In the genomic region with DNA sequence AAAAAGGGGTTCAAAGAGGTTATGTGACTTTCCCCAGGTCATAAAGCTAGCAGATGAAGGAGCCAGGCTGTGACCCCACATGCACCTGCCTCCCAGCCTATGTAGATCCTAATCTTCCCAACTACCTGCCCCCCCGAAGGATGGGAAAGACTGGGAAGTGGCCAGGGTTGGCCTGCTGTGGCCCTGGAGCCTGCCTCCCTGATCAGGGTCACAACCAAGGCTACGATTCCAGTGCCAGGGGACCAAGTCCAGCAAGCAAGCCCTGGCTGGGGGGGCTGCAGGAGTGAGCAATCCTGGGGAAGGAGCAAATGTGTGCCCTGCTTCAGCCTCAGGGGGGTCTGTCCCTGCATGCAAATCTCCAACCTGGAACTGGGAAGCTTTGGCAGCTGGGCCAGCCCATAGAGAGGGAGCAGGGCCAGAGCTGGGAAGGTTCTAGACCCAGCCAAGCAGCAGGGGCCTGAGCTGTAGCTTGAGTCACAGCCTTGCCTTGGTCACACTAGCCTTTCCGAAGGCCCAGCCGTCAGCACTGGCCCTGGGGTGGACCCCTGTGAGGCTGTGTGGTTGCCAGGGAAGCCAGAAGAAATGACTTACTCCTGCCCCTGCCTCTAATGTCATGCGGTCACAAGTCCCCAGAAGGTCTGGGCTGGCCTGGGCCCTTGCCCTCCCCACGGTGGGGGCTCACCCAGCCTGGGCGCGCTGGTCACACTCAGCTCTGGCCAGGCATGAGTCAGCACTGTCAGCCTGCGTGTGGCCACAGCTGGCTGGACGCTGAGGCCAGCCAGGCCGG, we compare ENCODE assay signal across 8 cellular contexts.
DNase-seq lines count a peak whose midpoint lies in the region; ATAC-seq, FAIRE-seq and TF ChIP-seq lines count a peak whose summit lies in the region.

No MANE protein-coding gene starts in this region.

- TF ChIP-seq POLR2A in A549 (IDR thresholded peaks at IDR 0.05; ENCODE audit: low read length) (no peak; the same call in 1 of the 2 replicates), body of pancreas (IDR thresholded peaks at IDR 0.05) (no peak)

- H3K27ac ChIP-seq in A549 (peak overlapping the region; percentile 96), body of pancreas (peak overlapping the region; percentile 95 to 98 (median 98)), iPS-20b (ENCODE audit: low read length) (no peak overlapping the region)

- H3K27me3 ChIP-seq in body of pancreas, result no peaks in the 10 kb centered on the region
- no peaks in the 10 kb centered on the region; the same call in 1 of the 2 replicates for H3K27me3 ChIP-seq in iPS-20b (ENCODE audit: insufficient read depth, low read length)

- no peak for TF ChIP-seq CTCF in A549 (IDR thresholded peaks at IDR 0.05)
- no peak for TF ChIP-seq CTCF in body of pancreas (IDR thresholded peaks at IDR 0.05)

- no peak for TF ChIP-seq RAD21 in A549 (conservative IDR thresholded peaks at IDR 0.05 in 1 of 2, IDR thresholded peaks at IDR 0.05 in 1 of 2)

- intact Hi-C loops in body of pancreas (cut with DNase I), result no loop called here

- FAIRE-seq in A549 (lab: Jason Lieb, UNC), result no peak

- H3K36me3 ChIP-seq in body of pancreas (replicated peaks in 1 of 2; ENCODE audit: insufficient read depth in 1 of 2, low read depth in 2 of 2) (no peaks in the 10 kb centered on the region), iPS-20b (ENCODE audit: insufficient read depth, low read depth, low read length) (no peaks in the 10 kb centered on the region)

- no peak; a peak in 1 of 5 replicates for TF ChIP-seq EP300 in A549 (IDR thresholded peaks at IDR 0.05)

- H3K4me3 ChIP-seq in A549, result peak overlapping the region; percentile 47; the same call in 1 of the 3 replicates
- no peak overlapping the region for H3K4me3 ChIP-seq in body of pancreas
- peak overlapping the region; percentile 68; the same call in 1 of the 2 replicates for H3K4me3 ChIP-seq in iPS-20b (ENCODE audit: low read length)
- H3K4me3 ChIP-seq in skeletal muscle cell (ENCODE audit: low read depth, low read length), result no peak overlapping the region

- CTCF ChIA-PET in A549 (lab: Yijun Ruan, JAX), result interaction anchor here (0.7 to 2.1 kb wide), 2 partner anchors 223 to 299 kb away, joined by 3 to 8 read pairs; no protein-coding TSS in a partner anchor

- ATAC-seq in A549 (peak; percentile 42 to 54), body of pancreas (peak; percentile 52), HG03159 (IDR thresholded peaks at IDR 0.05; ENCODE audit: unreplicated experiment) (no peak)

- H3K4me2 ChIP-seq in A549, result peak overlapping the region; percentile 94

- DNase-seq in A549 (ENCODE audit: low read depth in 1 of 2, low spot score in 1 of 2) (peak; percentile 48 to 70), HS-27A (ENCODE audit: low read depth) (peak; percentile 41), body of pancreas (peak; percentile 67 to 76 (median 74)), skeletal muscle cell (ENCODE audit: low read depth) (peak; percentile 33), NCI-H1930 (lab: John Stamatoyannopoulos, UW) (no peak), KG1 (lab: John Stamatoyannopoulos, UW) (no peak)

- H3K9me3 ChIP-seq in A549 (no peaks in the 10 kb centered on the region), body of pancreas (no peaks in the 10 kb centered on the region), iPS-20b (ENCODE audit: insufficient read depth, low read depth, low read length) (no peaks in the 10 kb centered on the region)

- H3K4me1 ChIP-seq in A549 (peaks cover 42% of the 10 kb centered on the region), body of pancreas (peaks cover 33% of the 10 kb centered on the region), iPS-20b (ENCODE audit: insufficient read depth, low read length) (peaks cover 23% of the 10 kb centered on the region)

- peak overlapping the region; percentile 38; the same call in 1 of the 2 replicates for H3K9ac ChIP-seq in iPS-20b (ENCODE audit: low read depth, low read length)

- POLR2A ChIA-PET in A549 (lab: Yijun Ruan, JAX), result interaction anchor here (1.4 to 2.7 kb wide), 3 partner anchors 16 to 717 kb away, joined by 3 to 12 read pairs (median 5); no protein-coding TSS in a partner anchor

- WGBS in A549 (ENCODE audit: missing lambda C conversion rate), result 11% methylated on average over 10 of the region's 11 CpGs
- WGBS in body of pancreas, 2 donors, result 19 to 21% methylated on average over 8 to 9 of the region's 11 CpGs

TF ChIP-seq in A549, 52 proteins besides CTCF, POLR2A, EP300 and RAD21:
- TF ChIP-seq HOXB5 (CRISPR knock-in tag; IDR thresholded peaks at IDR 0.05), result 0 out of 2 replicates have a peak, but pooled peaks have one; percentile 27
- peak; percentile 63 for TF ChIP-seq MAX (IDR thresholded peaks at IDR 0.05)
- no peak for TF ChIP-seq RFX5 (IDR thresholded peaks at IDR 0.05)
- no peak for TF ChIP-seq ZNF302 (CRISPR knock-in tag; IDR thresholded peaks at IDR 0.05)
- no peak for TF ChIP-seq RARB (CRISPR knock-in tag; IDR thresholded peaks at IDR 0.05)
- peak; percentile 85 for TF ChIP-seq MAFK (IDR thresholded peaks at IDR 0.05; ENCODE audit: partially characterized antibody)
- TF ChIP-seq ESRRA (IDR thresholded peaks at IDR 0.05; ENCODE audit: borderline replicate concordance, low read length), result no peak
- peak; percentile 39; the same call in 1 of the 2 replicates for TF ChIP-seq JUNB (IDR thresholded peaks at IDR 0.05)
- TF ChIP-seq MAZ (IDR thresholded peaks at IDR 0.05; ENCODE audit: borderline replicate concordance, low read depth, low read length), result no peak
- peak; percentile 22; the same call in 1 of the 2 replicates for TF ChIP-seq NFE2L2 (conservative IDR thresholded peaks at IDR 0.05; ENCODE audit: low read length)
- TF ChIP-seq FOSL2 (IDR thresholded peaks at IDR 0.05), result no peak
- TF ChIP-seq FOSL2 (CRISPR knock-in tag; IDR thresholded peaks at IDR 0.05), result peak; percentile 75
- 0 out of 2 replicates have a peak, but pooled peaks have one; percentile 1 for TF ChIP-seq ZSCAN20 (CRISPR knock-in tag; IDR thresholded peaks at IDR 0.05)
- TF ChIP-seq ATOH8 (CRISPR knock-in tag; IDR thresholded peaks at IDR 0.05; ENCODE audit: low read depth), result peak; percentile 25; the same call in 1 of the 2 replicates
- no peak for TF ChIP-seq RNF2 (IDR thresholded peaks at IDR 0.05; ENCODE audit: borderline replicate concordance, low read depth)
- TF ChIP-seq REST (IDR thresholded peaks at IDR 0.05), result no peak
- no peak for TF ChIP-seq HEYL (CRISPR knock-in tag; IDR thresholded peaks at IDR 0.05)
- no peak for TF ChIP-seq EHMT2 (IDR thresholded peaks at IDR 0.05; ENCODE audit: low read depth)
- no peak for TF ChIP-seq FOSB (CRISPR knock-in tag; IDR thresholded peaks at IDR 0.05)

Comparison
In these comparisons a context has a peak if more than half of its experiments do, and no peak if none do; other contexts are left out.
1. DNase-seq: peak in A549 (2 of 2), HS-27A (single experiment), body of pancreas (4 of 4) and skeletal muscle cell (single experiment); none in NCI-H1930 (0 of 2) and KG1 (single experiment).
2. H3K4me3 ChIP-seq: peak in A549 (single experiment) and iPS-20b (single experiment); none in body of pancreas (0 of 2) and skeletal muscle cell (single experiment).